In genomic region chr22:37320726-37321286, GRCh38 we compare ENCODE assay signal across 20 cellular contexts. TPM values are rescaled to one million over a fixed set of nuclear protein-coding genes. Genes with fewer than 3 reads are reported as not detected.
DNase-seq lines count a peak whose midpoint lies in the region; ATAC-seq and TF ChIP-seq lines count a peak whose summit lies in the region.
"Had no signal": no experiment of that assay in that cellular context is flagged by ENCODE, and none has a peak within 500 bp of the region (broad histone marks: within the 10 kb centered on the region; RNA-seq: fewer than 3 reads in every experiment).

No MANE protein-coding gene starts in this region.

- H3K4me2 ChIP-seq in HCT116 (ENCODE audit: low read length) (peak overlapping the region; percentile 22), hepatocyte (no peak overlapping the region), neural progenitor cell (peak overlapping the region; percentile 48)

- H3K9me2 ChIP-seq in HCT116 (ENCODE audit: insufficient read depth) (no peaks in the 10 kb centered on the region), hepatocyte (replicated peaks; ENCODE audit: insufficient read depth) (no peaks in the 10 kb centered on the region)

- H3K27me3 ChIP-seq in HCT116 (ENCODE audit: insufficient read depth, low read length) (no peaks in the 10 kb centered on the region), hepatocyte (peaks cover 22% of the 10 kb centered on the region), neural progenitor cell (peaks cover 37% of the 10 kb centered on the region), aorta (ENCODE audit: control insufficient read depth in 1 of 2, insufficient read depth in 2 of 2, low read length in 1 of 2) (no peaks in the 10 kb centered on the region)

- H3F3A ChIP-seq in neural progenitor cell (ENCODE audit: low read depth): peaks cover 16% of the 10 kb centered on the region

- CTCF ChIA-PET in HCT116 (lab: Charles Lee): interaction anchor here (1.0 to 3.4 kb wide), 7 partner anchors 9 to 246 kb away, joined by 3 to 13 read pairs (median 5); no protein-coding TSS in a partner anchor

- ATAC-seq in HCT116 (no peak), HG02973 (IDR thresholded peaks at IDR 0.05; ENCODE audit: unreplicated experiment) (no peak), aorta (ENCODE audit: low FRiP score) (no peak)

- H3K4me1 ChIP-seq in HCT116 (ENCODE audit: control insufficient read depth in 1 of 2, insufficient read depth in 2 of 2, low read length in 2 of 2) (peaks cover 94 to 100% of the 10 kb centered on the region in 2 experiments), hepatocyte (ENCODE audit: insufficient read depth) (peaks cover 20% of the 10 kb centered on the region), neural progenitor cell (peaks cover 18% of the 10 kb centered on the region), aorta (ENCODE audit: control insufficient read depth in 1 of 2, insufficient read depth in 2 of 2, low read length in 2 of 2) (no peaks in the 10 kb centered on the region)
- H3K4me1 ChIP-seq: HAP-1 had no signal

- TF ChIP-seq RAD21 in HCT116 (IDR thresholded peaks at IDR 0.05; ENCODE audit: low read depth): no peak

- RAD21 ChIA-PET in HCT116 (lab: Charles Lee; ENCODE audit: low non-redundant PET in 1 of 2, low total read pairs in 2 of 2, uncharacterized antibody in 2 of 2, unreplicated experiment in 2 of 2): interaction anchor here in 1 of 2 experiments (0.5 kb wide), 1 partner anchor 19 kb away, joined by 3 read pairs; no protein-coding TSS in a partner anchor

- intact Hi-C loops in HCT116 (cut with micrococcal nuclease): no loop called here
- intact Hi-C loops in aorta (cut with DNase I): no loop called here

- H3K27ac ChIP-seq in HCT116 (ENCODE audit: low read depth, low read length) (peak overlapping the region; percentile 100), hepatocyte (peak overlapping the region; percentile 3), neural progenitor cell (no peak overlapping the region), aorta (ENCODE audit: low read depth in 1 of 2, low read length in 2 of 2) (no peak overlapping the region)
- H3K27ac ChIP-seq: GM23248, Peyer's patch, SJSA1 had no signal

- peaks cover 34% of the 10 kb centered on the region; the same call in 1 of the 2 replicates for H3K79me2 ChIP-seq in HCT116 (ENCODE audit: insufficient read depth, low read length)
- no peaks in the 10 kb centered on the region for H3K79me2 ChIP-seq in hepatocyte
- no peaks in the 10 kb centered on the region for H3K79me2 ChIP-seq in neural progenitor cell (ENCODE audit: low read depth)

- H3K27me3 Mint-ChIP-seq in neural progenitor cell (ENCODE audit: insufficient read depth, low read depth): peaks cover 48% of the 10 kb centered on the region

- H2AFZ ChIP-seq in HCT116 (ENCODE audit: low read depth, low read length, poor library complexity, severe bottlenecking): no peak overlapping the region
- H2AFZ ChIP-seq in hepatocyte: no peak overlapping the region
- no peak overlapping the region for H2AFZ ChIP-seq in neural progenitor cell (replicated peaks)
- H2AFZ ChIP-seq: GM23248 had no signal

- DNase-seq in HCT116 (ENCODE audit: low read depth, low spot score): no peak
- peak; percentile 45 for DNase-seq in NCI-H82 treated with DMSO at 0.1 percent for 48 hours (lab: John Stamatoyannopoulos, UW; ENCODE audit: unreplicated experiment)
- DNase-seq in hepatocyte (ENCODE audit: low spot score): no peak
- DNase-seq in neural progenitor cell (ENCODE audit: low spot score): peak; percentile 40
- DNase-seq in GM19240 (ENCODE audit: insufficient read length, low spot score): no peak
- no peak for DNase-seq in aorta
- DNase-seq in EL: no peak
- DNase-seq: CD4-positive, CD25-positive, alpha-beta regulatory T cell; DMS79; Karpas-422; NCI-H187; NCI-H446 treated with DMSO at 0.1 percent for 48 hours; NK-92 treated with Interleukin-12 subunit alpha and Interleukin-12 subunit beta, amount 100 ng/mL, for 24 hours; Peyer's patch had no signal

- BruUV-seq in HCT116 (replicated peaks; lab: Mats Ljungman, UMichigan): no TSS peak

- no peak for TF ChIP-seq CTCF in HCT116 (IDR thresholded peaks at IDR 0.05 in 2 of 3, conservative IDR thresholded peaks at IDR 0.05 in 1 of 3; ENCODE audit: borderline replicate concordance in 1 of 3, insufficient read depth in 1 of 3, low read depth in 2 of 3, low read length in 2 of 3)
- no peak for TF ChIP-seq CTCF in hepatocyte (IDR thresholded peaks at IDR 0.05; ENCODE audit: poor library complexity)
- no peak for TF ChIP-seq CTCF in neural progenitor cell (IDR thresholded peaks at IDR 0.05)

- no peak overlapping the region for H3K27ac Mint-ChIP-seq in neural progenitor cell
- H3K27ac Mint-ChIP-seq: CD4-positive, CD25-positive, alpha-beta regulatory T cell had no signal

- WGBS in hepatocyte (ENCODE audit: low lambda C conversion rate, missing lambda C conversion rate): 72% methylated on average over 9 of the region's 9 CpGs
- 80 to 84% methylated on average over 9 of the region's 9 CpGs for WGBS in aorta, 2 donors

- peak overlapping the region; percentile 63 for H3K9ac ChIP-seq in HCT116 (ENCODE audit: low read length)
- H3K9ac ChIP-seq in neural progenitor cell: no peak overlapping the region
- H3K9ac ChIP-seq: GM23248 had no signal

- H3K36me3 ChIP-seq in HCT116 (ENCODE audit: control insufficient read depth in 1 of 2, insufficient read depth in 2 of 2, low read length in 2 of 2) (no peaks in the 10 kb centered on the region; a peak in 1 of 4 replicates), hepatocyte (replicated peaks; ENCODE audit: insufficient read depth, low read depth) (no peaks in the 10 kb centered on the region), neural progenitor cell (no peaks in the 10 kb centered on the region), aorta (ENCODE audit: control insufficient read depth in 1 of 2, insufficient read depth in 2 of 2, low read length in 1 of 2) (no peaks in the 10 kb centered on the region)
- H3K36me3 ChIP-seq: HAP-1, Peyer's patch, SJSA1 had no signal

- no peaks in the 10 kb centered on the region for H3K36me3 Mint-ChIP-seq in neural progenitor cell
- H3K36me3 Mint-ChIP-seq: CD4-positive, CD25-positive, alpha-beta regulatory T cell; IgD-negative memory B cell had no signal

- H3K4me3 ChIP-seq in HCT116 (replicated peaks in 1 of 2; ENCODE audit: low read depth in 1 of 2, low read length in 2 of 2) (no peak overlapping the region), hepatocyte (no peak overlapping the region), neural progenitor cell (no peak overlapping the region), aorta (ENCODE audit: low read length in 2 of 2) (no peak overlapping the region)
- H3K4me3 ChIP-seq: GM23248, HAP-1, Peyer's patch, SJSA1 had no signal

- H3K9me3 ChIP-seq in HCT116 (ENCODE audit: control insufficient read depth in 1 of 2, insufficient read depth in 1 of 2, low read depth in 1 of 2, low read length in 2 of 2) (no peaks in the 10 kb centered on the region), hepatocyte (ENCODE audit: low read depth) (no peaks in the 10 kb centered on the region), neural progenitor cell (ENCODE audit: low read depth) (no peaks in the 10 kb centered on the region), aorta (ENCODE audit: control insufficient read depth, low read length) (no peaks in the 10 kb centered on the region)
- H3K9me3 ChIP-seq: HAP-1, Peyer's patch, SJSA1 had no signal

- peaks cover 25% of the 10 kb centered on the region for H3K4me1 Mint-ChIP-seq in neural progenitor cell

- POLR2A ChIA-PET in HCT116 (lab: Charles Lee): interaction anchor here (0.6 to 3.9 kb wide), 3 partner anchors 10 to 359 kb away, joined by 3 to 20 read pairs (median 3); no protein-coding TSS in a partner anchor

- H4K20me1 ChIP-seq in HCT116 (ENCODE audit: insufficient read depth) (no peaks in the 10 kb centered on the region), hepatocyte (ENCODE audit: insufficient read depth, poor library complexity, severe bottlenecking) (no peaks in the 10 kb centered on the region), neural progenitor cell (ENCODE audit: low read depth) (peaks cover 3% of the 10 kb centered on the region)

- TF ChIP-seq POLR2A in HCT116 (IDR thresholded peaks at IDR 0.05; ENCODE audit: borderline replicate concordance, extremely low read depth, insufficient read depth, insufficient read length): no peak

- no peaks in the 10 kb centered on the region for H3K9me3 Mint-ChIP-seq in neural progenitor cell
- H3K9me3 Mint-ChIP-seq: IgD-negative memory B cell had no signal

- H3K4me3 Mint-ChIP-seq in neural progenitor cell: no peak overlapping the region
- H3K4me3 Mint-ChIP-seq: CD4-positive, CD25-positive, alpha-beta regulatory T cell; IgD-negative memory B cell had no signal

TF ChIP-seq in HCT116, 20 proteins besides CTCF, POLR2A, EP300 and RAD21 (continues in another document):
- TF ChIP-seq MAX (IDR thresholded peaks at IDR 0.05) (no peak), ATF3 (IDR thresholded peaks at IDR 0.05) (no peak), ZNF274 (IDR thresholded peaks at IDR 0.05; ENCODE audit: low read depth, low read length) (no peak), ZFX (IDR thresholded peaks at IDR 0.05) (no peak), SP1 (IDR thresholded peaks at IDR 0.05; ENCODE audit: low read depth) (no peak), CBX3 (IDR thresholded peaks at IDR 0.05; ENCODE audit: low read depth) (no peak), CEBPB (IDR thresholded peaks at IDR 0.05; ENCODE audit: low read depth) (no peak), EZH2 (IDR thresholded peaks at IDR 0.05) (no peak), FOSL1 (IDR thresholded peaks at IDR 0.05; ENCODE audit: low read depth) (no peak), EGR1 (IDR thresholded peaks at IDR 0.05; ENCODE audit: low read depth) (no peak), EZH2phosphoT487 (IDR thresholded peaks at IDR 0.05; ENCODE audit: borderline replicate concordance) (no peak), SRF (IDR thresholded peaks at IDR 0.05; ENCODE audit: low read depth) (no peak), SIN3A (IDR thresholded peaks at IDR 0.05; ENCODE audit: low read depth) (no peak), POLR2AphosphoS5 (IDR thresholded peaks at IDR 0.05; ENCODE audit: low read depth, low read length) (no peak), ELF1 (IDR thresholded peaks at IDR 0.05; ENCODE audit: borderline replicate concordance, low read depth) (no peak)

RNA-seq across cellular contexts. Expression of gene CYTH4, which starts 38.5 kb away (rescaled TPM):
- total RNA-seq in HCT116 (2021; ENCODE audit: unreplicated experiment) (3.8 TPM), hepatocyte (0.57 and 0.96 TPM in 2 replicates), neural progenitor cell (ENCODE audit: low replicate concordance) (not detected in 2 replicates), aorta (10 to 100 TPM; 28.2 to 68.7 TPM)
- polyA plus RNA-seq in HCT116 (2012): 4.9 and 6.4 TPM in 2 replicates
- polyA plus RNA-seq in hepatocyte (0.24 and 0.94 TPM in 2 replicates), aorta (10 to 100 TPM in 1 of 2 donors, 1 to 10 TPM in 1; 4.5 to 15.9 TPM)
- total RNA-seq: GM23248 had no signal
- polyA plus RNA-seq: BJ, GM23248 had no signal

Comparison
In these comparisons a context has a peak if more than half of its experiments do, and no peak if none do; other contexts are left out.
1. DNase-seq: peak in NCI-H82 treated with DMSO at 0.1 percent for 48 hours (single experiment) and neural progenitor cell (single experiment); none in HCT116 (single experiment), hepatocyte (single experiment), GM19240 (single experiment), aorta (0 of 2) and EL (single experiment).
2. H3K27ac ChIP-seq: peak in HCT116 (single experiment) and hepatocyte (single experiment); none in neural progenitor cell (single experiment) and aorta (0 of 2).